In genomic region chr4:52911684-52912294, GRCh38 we compare ENCODE assay signal across 8 cellular contexts. TPM values are rescaled to one million over a fixed set of nuclear protein-coding genes. Genes with fewer than 3 reads are reported as not detected.
DNase-seq lines count a peak whose midpoint lies in the region; ATAC-seq and TF ChIP-seq lines count a peak whose summit lies in the region.

No MANE protein-coding gene starts in this region.

- no peak for TF ChIP-seq POLR2A in gastrocnemius medialis (IDR thresholded peaks at IDR 0.05)

- H3K36me3 Mint-ChIP-seq in activated naive CD4-positive, alpha-beta T cell treated with anti-CD3 and anti-CD28 coated beads, Interleukin-2, amount 10 ng/mL, durations not matched to agents 7 days and 5 days: no peaks in the 10 kb centered on the region

- H3K4me2 ChIP-seq in DOHH2 (ENCODE audit: low read length): no peak overlapping the region

- no peak overlapping the region for H3K27ac Mint-ChIP-seq in activated naive CD4-positive, alpha-beta T cell treated with anti-CD3 and anti-CD28 coated beads, Interleukin-2, amount 10 ng/mL, durations not matched to agents 7 days and 5 days

- H3K27ac ChIP-seq in DOHH2 (ENCODE audit: low read depth, low read length) (no peak overlapping the region), SK-N-MC (no peak overlapping the region), gastrocnemius medialis (no peak overlapping the region)

- no peaks in the 10 kb centered on the region for H4K20me1 ChIP-seq in DOHH2 (ENCODE audit: control insufficient read depth, insufficient read depth, low read depth, low read length)

- intact Hi-C loops in left cardiac atrium (cut with DNase I): loop anchor here in 1 of 2 donors (5.0 kb wide), 1 partner anchor 46 kb away; no protein-coding TSS in a partner anchor
- intact Hi-C loops in gastrocnemius medialis (cut with DNase I; ENCODE audit: low total_unique reads): no loop called here

- H3K9me3 Mint-ChIP-seq in activated naive CD4-positive, alpha-beta T cell treated with anti-CD3 and anti-CD28 coated beads, Interleukin-2, amount 10 ng/mL, durations not matched to agents 7 days and 5 days: no peaks in the 10 kb centered on the region

- H3K36me3 ChIP-seq in DOHH2 (ENCODE audit: control insufficient read depth, low read length) (0 out of 2 replicates have a peak, but pooled peaks cover 3% of the 10 kb centered on the region), SK-N-MC (ENCODE audit: insufficient read depth, low read length) (no peaks in the 10 kb centered on the region), gastrocnemius medialis (no peaks in the 10 kb centered on the region)

- ATAC-seq in GM21619 (IDR thresholded peaks at IDR 0.05; ENCODE audit: unreplicated experiment) (peak; percentile 79), left cardiac atrium (peak; percentile 32 to 43), gastrocnemius medialis (no peak)

- H3K9me3 ChIP-seq in DOHH2 (ENCODE audit: control insufficient read depth, insufficient read depth, low read length): no peaks in the 10 kb centered on the region
- no peaks in the 10 kb centered on the region for H3K9me3 ChIP-seq in SK-N-MC (ENCODE audit: low read depth, low read length)
- no peaks in the 10 kb centered on the region for H3K9me3 ChIP-seq in gastrocnemius medialis

- H3F3A ChIP-seq in DOHH2 (ENCODE audit: control insufficient read depth, insufficient read depth): no peaks in the 10 kb centered on the region

- no peaks in the 10 kb centered on the region for H3K9me2 ChIP-seq in DOHH2 (replicated peaks; ENCODE audit: control insufficient read depth, low read length)

- no peaks in the 10 kb centered on the region for H3K27me3 Mint-ChIP-seq in activated naive CD4-positive, alpha-beta T cell treated with anti-CD3 and anti-CD28 coated beads, Interleukin-2, amount 10 ng/mL, durations not matched to agents 7 days and 5 days

- in situ Hi-C loops in gastrocnemius medialis (cut with MboI; ENCODE audit: low sequenced_read_pairs in 4 of 4): no loop called here

- H3K27me3 ChIP-seq in DOHH2 (ENCODE audit: control insufficient read depth, low read length): no peaks in the 10 kb centered on the region
- no peaks in the 10 kb centered on the region for H3K27me3 ChIP-seq in gastrocnemius medialis

- no peaks in the 10 kb centered on the region for H3K79me2 ChIP-seq in DOHH2 (ENCODE audit: control insufficient read depth, low read length)

- TF ChIP-seq CTCF in DOHH2 (IDR thresholded peaks at IDR 0.05; ENCODE audit: low read depth, low read length, poor library complexity, severe bottlenecking) (peak; percentile 90), gastrocnemius medialis (IDR thresholded peaks at IDR 0.05 in 4 of 5, conservative IDR thresholded peaks at IDR 0.05 in 1 of 5) (peak in 4 of 5 experiments; percentile 39 to 75 (median 48))

- H3K9ac ChIP-seq in SK-N-MC (ENCODE audit: insufficient read length): no peak overlapping the region

- no peak overlapping the region for H3K4me3 Mint-ChIP-seq in activated naive CD4-positive, alpha-beta T cell treated with anti-CD3 and anti-CD28 coated beads, Interleukin-2, amount 10 ng/mL, durations not matched to agents 7 days and 5 days

- CTCF ChIA-PET in activated naive CD4-positive, alpha-beta T cell treated with anti-CD3 and anti-CD28 coated beads, Interleukin-2, amount 10 ng/mL, durations not matched to agents 7 days and 5 days (lab: Charles Lee): interaction anchor here (0.7 to 2.0 kb wide), 14 partner anchors 10 to 200 kb away, joined by 3 to 9 read pairs (median 4); no protein-coding TSS in a partner anchor

- peaks cover 4% of the 10 kb centered on the region for H3K4me1 Mint-ChIP-seq in activated naive CD4-positive, alpha-beta T cell treated with anti-CD3 and anti-CD28 coated beads, Interleukin-2, amount 10 ng/mL, durations not matched to agents 7 days and 5 days

- DNase-seq in LoVo (ENCODE audit: low spot score) (peak; percentile 62), SK-N-MC (ENCODE audit: low read depth, low spot score) (peak; percentile 20), left cardiac atrium (peak; percentile 80), gastrocnemius medialis (peak; percentile 3 to 46), T1000 (lab: John Stamatoyannopoulos, UW) (no peak)
- DNase-seq in activated naive CD4-positive, alpha-beta T cell treated with anti-CD3 and anti-CD28 coated beads, Interleukin-2, amount 10 ng/mL, durations not matched to agents 7 days and 5 days: peak; percentile 81

- H3K4me1 ChIP-seq in DOHH2 (ENCODE audit: control insufficient read depth, low read length) (peaks cover 4% of the 10 kb centered on the region; the same call in 1 of the 2 replicates), gastrocnemius medialis (peaks cover 4 to 5% of the 10 kb centered on the region in 2 donors)

- no peak overlapping the region for H3K4me3 ChIP-seq in DOHH2 (ENCODE audit: low read length)
- no peak overlapping the region for H3K4me3 ChIP-seq in SK-N-MC
- no peak overlapping the region for H3K4me3 ChIP-seq in gastrocnemius medialis

RNA-seq across cellular contexts. Expression of gene RASL11B, which starts 49.7 kb away (rescaled TPM):
- 1 to 10 TPM; 3.7 to 8.0 TPM for total RNA-seq in left cardiac atrium
- under 1 TPM in 1 of 4 donors, not detected in 3; 0.18 TPM for total RNA-seq in gastrocnemius medialis

Comparison
In these comparisons a context has a peak if more than half of its experiments do, and no peak if none do; other contexts are left out.
1. ATAC-seq: peak in GM21619 (single experiment) and left cardiac atrium (2 of 2); none in gastrocnemius medialis (0 of 2).